In genomic region chr7:80807166-80807900, GRCh38 we compare ENCODE assay signal across 20 cellular contexts.
DNase-seq lines count a peak whose midpoint lies in the region; ATAC-seq and TF ChIP-seq lines count a peak whose summit lies in the region.
"Had no signal": no experiment of that assay in that cellular context is flagged by ENCODE, and none has a peak within 500 bp of the region (broad histone marks: within the 10 kb centered on the region; RNA-seq: fewer than 3 reads in every experiment).

No MANE protein-coding gene starts in this region.

- no peaks in the 10 kb centered on the region for H3F3A ChIP-seq in smooth muscle cell (ENCODE audit: low read depth)

- H3K9ac ChIP-seq in smooth muscle cell (ENCODE audit: low read depth) = no peak overlapping the region

- ATAC-seq in GM21723 (IDR thresholded peaks at IDR 0.05; ENCODE audit: unreplicated experiment) = no peak
- ATAC-seq: activated CD4-positive, alpha-beta T cell treated with anti-CD3 and anti-CD28 coated beads for 36 hours; activated naive CD4-positive, alpha-beta T cell treated with anti-CD3 and anti-CD28 coated beads, Interleukin-2, amount 50 U/mL, for 72 hours; body of pancreas; pancreas had no signal

- H2AFZ ChIP-seq in smooth muscle cell (ENCODE audit: low read depth) = no peak overlapping the region
- H2AFZ ChIP-seq: PC-9 had no signal

- H3K36me3 ChIP-seq in SJCRH30 (peaks cover 24% of the 10 kb centered on the region), smooth muscle cell (ENCODE audit: low read depth) (no peaks in the 10 kb centered on the region), ovary (no peaks in the 10 kb centered on the region)
- H3K36me3 ChIP-seq: pancreas, vagina had no signal

- H3K79me2 ChIP-seq in smooth muscle cell (ENCODE audit: low read depth) = no peaks in the 10 kb centered on the region

- TF ChIP-seq POLR2A in ovary (IDR thresholded peaks at IDR 0.05) = no peak

- peaks cover 5% of the 10 kb centered on the region; the same call in 1 of the 2 replicates for H3K9me3 ChIP-seq in SJCRH30 (replicated peaks)
- H3K9me3 ChIP-seq in smooth muscle cell (replicated peaks; ENCODE audit: low read depth) = no peaks in the 10 kb centered on the region
- H3K9me3 ChIP-seq in ovary = no peaks in the 10 kb centered on the region
- H3K9me3 ChIP-seq: body of pancreas, pancreas, vagina had no signal

- intact Hi-C loops in ovary (cut with DNase I) = no loop called here

- H3K27ac ChIP-seq in SJCRH30 (peak overlapping the region; percentile 48), smooth muscle cell (ENCODE audit: low read depth) (peak overlapping the region; percentile 29), ovary (no peak overlapping the region)
- H3K27ac ChIP-seq: body of pancreas, coronary artery, pancreas, PC-9, vagina had no signal

- H4K20me1 ChIP-seq in smooth muscle cell (ENCODE audit: low read depth) = no peaks in the 10 kb centered on the region

- H3K4me1 ChIP-seq in SJCRH30 = peaks cover 18% of the 10 kb centered on the region
- no peaks in the 10 kb centered on the region for H3K4me1 ChIP-seq in smooth muscle cell (ENCODE audit: low read depth)
- no peaks in the 10 kb centered on the region for H3K4me1 ChIP-seq in ovary (ENCODE audit: insufficient read depth)
- H3K4me1 ChIP-seq: body of pancreas, pancreas had no signal

- no peak for TF ChIP-seq EP300 in ovary (IDR thresholded peaks at IDR 0.05)

- DNase-seq in NOMO-1 (lab: John Stamatoyannopoulos, UW; ENCODE audit: unreplicated experiment in 2 of 2) = peak; percentile 15 to 70
- DNase-seq in NOMO-1 treated with dmso at 0.1 percent for 144 hours (lab: John Stamatoyannopoulos, UW; ENCODE audit: unreplicated experiment) = no peak
- DNase-seq in SJCRH30 = peak in 1 of 2 experiments; percentile 26
- DNase-seq in fibroblast of peridontal ligament (ENCODE audit: extremely low read depth) = peak; percentile 33
- DNase-seq in smooth muscle cell (lab: John Stamatoyannopoulos, UW; ENCODE audit: unreplicated experiment) = no peak
- DNase-seq in ovary = no peak
- DNase-seq in SW 1271 (lab: John Stamatoyannopoulos, UW) = no peak
- DNase-seq: activated CD4-positive, alpha-beta T cell treated with anti-CD3 and anti-CD28 coated beads for 36 hours; body of pancreas; foreskin melanocyte; hypothalamus; kidney; pancreas; PC-9; small intestine; stimulated activated CD4-positive, alpha-beta T cell treated with anti-CD3 and anti-CD28 coated beads, Interleukin-4, amount 100 ng/mL, for 24 hours had no signal

- WGBS in smooth muscle cell (ENCODE audit: low lambda C conversion rate) = 54% methylated on average over 3 of the region's 3 CpGs
- 33 to 45% (median 42%) methylated on average over 3 of the region's 3 CpGs for WGBS in ovary, 3 donors

- H3K27me3 ChIP-seq in SJCRH30 = no peaks in the 10 kb centered on the region
- H3K27me3 ChIP-seq in smooth muscle cell (ENCODE audit: low read depth) = no peaks in the 10 kb centered on the region
- H3K27me3 ChIP-seq in ovary = no peaks in the 10 kb centered on the region
- H3K27me3 ChIP-seq: body of pancreas, pancreas, vagina had no signal

- no peak for TF ChIP-seq CTCF in smooth muscle cell (IDR thresholded peaks at IDR 0.05; ENCODE audit: borderline replicate concordance, insufficient read depth, poor library complexity, severe bottlenecking)
- TF ChIP-seq CTCF in ovary (IDR thresholded peaks at IDR 0.05) = no peak

- H3K4me3 ChIP-seq in SJCRH30 (no peak overlapping the region), smooth muscle cell (no peak overlapping the region), ovary (no peak overlapping the region)
- H3K4me3 ChIP-seq: body of pancreas, coronary artery, pancreas, PC-9, vagina had no signal

- peak overlapping the region; percentile 65 for H3K4me2 ChIP-seq in smooth muscle cell
- H3K4me2 ChIP-seq: PC-9 had no signal

Comparison
In these comparisons a context has a peak if more than half of its experiments do, and no peak if none do; other contexts are left out.
1. DNase-seq: peak in NOMO-1 (2 of 2) and fibroblast of peridontal ligament (single experiment); none in NOMO-1 treated with dmso at 0.1 percent for 144 hours (single experiment), smooth muscle cell (single experiment), ovary (0 of 5) and SW 1271 (0 of 2).
2. H3K27ac ChIP-seq: peak in SJCRH30 (single experiment) and smooth muscle cell (single experiment); none in ovary (0 of 2).